In the genomic region with DNA sequence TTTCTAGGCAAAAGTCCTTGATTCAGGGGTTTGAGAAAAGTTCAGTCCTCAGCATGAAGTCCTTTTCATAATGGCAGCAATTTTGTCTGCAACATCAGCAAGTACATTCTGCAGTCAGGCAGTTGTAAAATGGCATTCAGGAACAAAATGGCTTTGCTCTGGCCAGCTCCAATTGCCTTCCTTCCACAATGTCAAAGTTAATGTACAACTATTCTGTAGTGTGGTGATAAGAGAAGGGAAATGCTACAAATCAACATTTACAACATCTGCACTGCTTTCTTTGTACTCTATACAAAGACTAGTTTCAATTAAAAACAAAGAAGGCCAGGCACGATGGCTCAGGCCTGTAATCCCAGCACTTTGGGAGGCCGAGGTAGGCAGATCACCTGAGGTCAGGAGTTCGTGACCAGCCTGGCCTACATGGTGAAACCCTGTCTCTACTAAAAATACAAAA, we compare ENCODE assay signal across 18 cellular contexts. TPM values are rescaled to one million over a fixed set of nuclear protein-coding genes. Genes with fewer than 3 reads are reported as not detected.
DNase-seq lines count a peak whose midpoint lies in the region; FAIRE-seq and TF ChIP-seq lines count a peak whose summit lies in the region.
"Had no signal": no experiment of that assay in that cellular context is flagged by ENCODE, and none has a peak within 500 bp of the region (broad histone marks: within the 10 kb centered on the region; RNA-seq: fewer than 3 reads in every experiment).

No MANE protein-coding gene starts in this region.

- TF ChIP-seq CTCF in colonic mucosa (IDR thresholded peaks at IDR 0.05) = no peak
- no peak for TF ChIP-seq CTCF in liver (IDR thresholded peaks at IDR 0.05; ENCODE audit: low read depth, low read length, missing input control)

- no peak for FAIRE-seq in small intestine (lab: Jason Lieb, UNC)
- FAIRE-seq: GM19239, H54 had no signal

- H3K27ac ChIP-seq in colonic mucosa (peak overlapping the region; percentile 86), liver (ENCODE audit: low read depth in 1 of 2, low read length in 2 of 2) (no peak overlapping the region), small intestine (ENCODE audit: low read depth in 1 of 2, low read length in 1 of 2) (peak overlapping the region; percentile 29 to 67)
- H3K27ac ChIP-seq: C4-2B had no signal

- H3K4me1 ChIP-seq in colonic mucosa = peaks cover 18% of the 10 kb centered on the region
- peaks cover 3 to 26% (median 7%) of the 10 kb centered on the region in 4 donors for H3K4me1 ChIP-seq in liver (ENCODE audit: control insufficient read depth in 4 of 4, insufficient read depth in 4 of 4, low read length in 3 of 4)
- peaks cover 7 to 12% of the 10 kb centered on the region in 2 donors for H3K4me1 ChIP-seq in small intestine (ENCODE audit: control insufficient read depth in 2 of 2, insufficient read depth in 1 of 2, low read depth in 1 of 2, low read length in 1 of 2)

- DNase-seq in OCI-M1 (lab: John Stamatoyannopoulos, UW) (peak; percentile 35), colonic mucosa (peak; percentile 38), small intestine (peak; percentile 71), ecto neural progenitor cell (ENCODE audit: low spot score) (no peak), activated gamma-delta T cell treated with Interleukin-2 at 50 U/mL for 16 hours (no peak), DMS79 (lab: John Stamatoyannopoulos, UW) (no peak)
- DNase-seq in activated CD8-positive, alpha-beta memory T cell treated with anti-CD3 and anti-CD28 coated beads, Interleukin-2, amount 50 U/mL, for 48 hours = no peak
- DNase-seq: HFFc6, NCI-H187 treated with DMSO at 0.1 percent for 48 hours, NCI-H69, RPMI8226, SIG-M5 had no signal

- H3K4me3 ChIP-seq in colonic mucosa = no peak overlapping the region
- no peak overlapping the region for H3K4me3 ChIP-seq in liver (ENCODE audit: low read depth in 1 of 3, low read length in 3 of 3)
- H3K4me3 ChIP-seq in small intestine (ENCODE audit: low read depth in 1 of 2, low read length in 2 of 2) = no peak overlapping the region

- H3K36me3 ChIP-seq in colonic mucosa (no peaks in the 10 kb centered on the region), liver (ENCODE audit: control insufficient read depth in 4 of 4, insufficient read depth in 3 of 4, low read depth in 1 of 4, low read length in 3 of 4) (no peaks in the 10 kb centered on the region), small intestine (ENCODE audit: control insufficient read depth in 2 of 2, insufficient read depth in 2 of 2, low read length in 2 of 2) (no peaks in the 10 kb centered on the region)

- H3K27me3 ChIP-seq in colonic mucosa (no peaks in the 10 kb centered on the region), liver (ENCODE audit: control insufficient read depth in 4 of 4, insufficient read depth in 4 of 4, low read length in 3 of 4) (no peaks in the 10 kb centered on the region), small intestine (ENCODE audit: control insufficient read depth in 2 of 2, insufficient read depth in 2 of 2, low read length in 2 of 2) (no peaks in the 10 kb centered on the region)

- H3K9ac ChIP-seq in colonic mucosa (ENCODE audit: low read depth in 2 of 2, low read length in 2 of 2) = peak overlapping the region in 1 of 2 donors; percentile 30
- no peak overlapping the region for H3K9ac ChIP-seq in liver (ENCODE audit: low read depth in 1 of 2, low read length in 2 of 2)

- H3K9me3 ChIP-seq in colonic mucosa (no peaks in the 10 kb centered on the region), liver (ENCODE audit: control insufficient read depth in 4 of 4, low read length in 3 of 4) (no peaks in the 10 kb centered on the region), small intestine (ENCODE audit: control insufficient read depth, low read depth) (no peaks in the 10 kb centered on the region)

- no peak for TF ChIP-seq RAD21 in liver (IDR thresholded peaks at IDR 0.05)

- intact Hi-C loops in colonic mucosa (cut with DNase I) = no loop called here

- WGBS in liver = 58% methylated on average over 3 of the region's 3 CpGs
- 19 to 63% (median 53%) methylated on average over 3 of the region's 3 CpGs for WGBS in small intestine, 3 donors

TF ChIP-seq in liver, 16 proteins besides CTCF, POLR2A, EP300 and RAD21:
- TF ChIP-seq RXRA (IDR thresholded peaks at IDR 0.05) (no peak), YY1 (IDR thresholded peaks at IDR 0.05) (peak; percentile 63), NR2F2 (IDR thresholded peaks at IDR 0.05) (no peak), ATF3 (IDR thresholded peaks at IDR 0.05) (no peak), EGR1 (IDR thresholded peaks at IDR 0.05; ENCODE audit: low read depth in 2 of 2) (no peak), HNF4G (IDR thresholded peaks at IDR 0.05) (no peak)

RNA-seq across cellular contexts. Expression of gene NEK3, which starts 1.8 kb away (rescaled TPM):
- total RNA-seq in colonic mucosa = 10 to 100 TPM; 27.8 to 35.8 TPM
- 1 to 10 TPM; 3.0 to 4.4 TPM for total RNA-seq in liver
- 1 to 10 TPM; 3.6 to 4.3 TPM for polyA plus RNA-seq in liver
- polyA plus RNA-seq in small intestine = 10 to 100 TPM; 20.6 to 44.3 (median 40.0) TPM

RNA-seq across cellular contexts. Expression of gene NEK5, which starts 32.3 kb away (rescaled TPM):
- total RNA-seq in colonic mucosa = under 1 TPM; 0.24 to 0.25 TPM
- total RNA-seq in liver = under 1 TPM; 0.08 to 0.23 TPM
- under 1 TPM in 1 of 2 donors, not detected in 1; 0.63 TPM for polyA plus RNA-seq in liver
- under 1 TPM in 1 of 3 donors, not detected in 2; 0.19 TPM for polyA plus RNA-seq in small intestine
- total RNA-seq: A673, HFFc6, HT1080 had no signal

Comparison
In these comparisons a context has a peak if more than half of its experiments do, and no peak if none do; other contexts are left out.
1. DNase-seq: peak in OCI-M1 (single experiment), colonic mucosa (single experiment) and small intestine (single experiment); none in ecto neural progenitor cell (single experiment), activated gamma-delta T cell treated with Interleukin-2 at 50 U/mL for 16 hours (single experiment), DMS79 (single experiment) and activated CD8-positive, alpha-beta memory T cell treated with anti-CD3 and anti-CD28 coated beads, Interleukin-2, amount 50 U/mL, for 48 hours (single experiment).
2. H3K27ac ChIP-seq: peak in colonic mucosa (single experiment) and small intestine (2 of 2); none in liver (0 of 2).
3. RNA of gene NEK3, which starts 1.8 kb away (total RNA-seq): 27.8 to 35.8 TPM in colonic mucosa; 3.0 to 4.4 TPM in liver; every median in the first group is over 4 times any median in the second.